ENCODE assay signal across 38 cellular contexts in the genomic region with DNA sequence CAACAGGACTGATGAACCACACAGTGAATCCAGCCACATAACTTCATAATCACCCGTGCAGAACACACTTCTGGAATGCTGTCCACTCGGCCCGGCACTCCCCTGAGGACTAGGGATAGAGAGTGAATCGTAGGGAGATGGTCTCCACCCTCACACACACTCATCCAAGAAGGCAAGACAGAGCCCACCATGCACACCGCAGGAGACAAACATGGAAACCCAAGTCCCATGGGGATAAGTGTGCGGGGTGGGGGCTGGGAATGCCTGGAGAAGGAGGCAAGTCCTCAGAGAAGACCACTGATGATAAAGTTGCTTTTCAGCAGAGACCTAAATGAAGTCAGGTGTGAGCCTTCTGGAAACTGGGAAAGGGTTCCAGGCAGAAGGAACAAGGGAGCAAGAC.
"Had no signal": no experiment of that assay in that cellular context is flagged by ENCODE, and none has a peak within 500 bp of the region (broad histone marks: within the 10 kb centered on the region; RNA-seq: fewer than 3 reads in every experiment).

No MANE protein-coding gene starts in this region.

- H3K36me3 ChIP-seq: adrenal gland, ascending aorta, brain microvascular endothelial cell, breast epithelium, cardiac muscle cell had no signal

- H3K4me1 Mint-ChIP-seq: activated naive CD4-positive, alpha-beta T cell treated with anti-CD3 and anti-CD28 coated beads, Interleukin-2, amount 10 ng/mL, durations not matched to agents 7 days and 5 days; activated naive CD4-positive, alpha-beta T cell treated with anti-CD3 and anti-CD28 coated beads, Interleukin-2, amount 50 U/mL, for 24 hours; activated naive CD8-positive, alpha-beta T cell treated with anti-CD3 and anti-CD28 coated beads for 36 hours; activated naive CD8-positive, alpha-beta T cell treated with anti-CD3 and anti-CD28 coated beads, Interleukin-2, amount 10 ng/mL, durations not matched to agents 7 days and 5 days; activated T-helper 17 cell treated with anti-CD3 and anti-CD28 coated beads, Interleukin-2, amount 50 U/mL, for 72 hours; central memory CD8-positive, alpha-beta T cell had no signal

- H3K9me3 ChIP-seq: adrenal gland, ascending aorta, body of pancreas, breast epithelium had no signal

- H3K9me3 Mint-ChIP-seq: activated naive CD4-positive, alpha-beta T cell treated with anti-CD3 and anti-CD28 coated beads for 36 hours; activated naive CD4-positive, alpha-beta T cell treated with anti-CD3 and anti-CD28 coated beads, Interleukin-2, amount 10 ng/mL, durations not matched to agents 7 days and 5 days; activated naive CD4-positive, alpha-beta T cell treated with anti-CD3 and anti-CD28 coated beads, Interleukin-2, amount 50 U/mL, for 24 hours; activated naive CD4-positive, alpha-beta T cell treated with anti-CD3 and anti-CD28 coated beads, Interleukin-2, amount 50 U/mL, for 72 hours; activated naive CD8-positive, alpha-beta T cell treated with anti-CD3 and anti-CD28 coated beads for 36 hours; activated naive CD8-positive, alpha-beta T cell treated with anti-CD3 and anti-CD28 coated beads, Interleukin-2, amount 10 ng/mL, durations not matched to agents 7 days and 5 days; activated T-cell treated with anti-CD3 and anti-CD28 coated beads, Interleukin-2, amount 50 U/mL, for 24 hours; activated T-cell treated with anti-CD3 and anti-CD28 coated beads, Interleukin-2, amount 50 U/mL, for 4 hours; activated T-cell treated with anti-CD3 and anti-CD28 coated beads, Interleukin-2, amount 50 U/mL, for 72 hours; activated T-helper 1 cell treated with anti-CD3 and anti-CD28 coated beads, Interleukin-12 subunit alpha, Interleukin-12 subunit beta, Interleukin-2, Interleukin-4 antibody, amounts not matched to agents 30 ng/mL and 10 ng/mL and 1 ng/mL, durations not matched to agents 14 hours and 24 hours and 36 hours; activated T-helper 17 cell treated with anti-CD3 and anti-CD28 coated beads, Interleukin-2, amount 50 U/mL, for 72 hours; activated T-helper 2 cell treated with anti-CD3 and anti-CD28 coated beads, Interferon-gamma antibody, Interleukin-2, Interleukin-4, amounts not matched to agents 10 μg/mL and 5 μg/mL and 100 μg/mL, durations not matched to agents 14 hours and 24 hours and 36 hours had no signal

- DNase-seq: activated effector memory CD4-positive, alpha-beta T cell treated with anti-CD3 and anti-CD28 coated beads, Interleukin-2, amount 50 U/mL, for 16 hours; activated effector memory CD4-positive, alpha-beta T cell treated with Interleukin-2 at 50 U/mL for 16 hours; activated gamma-delta T cell; activated gamma-delta T cell treated with Interleukin-2 at 50 U/mL for 16 hours; activated naive CD4-positive, alpha-beta T cell; activated naive CD4-positive, alpha-beta T cell treated with anti-CD3 and anti-CD28 coated beads for 36 hours; activated naive CD4-positive, alpha-beta T cell treated with anti-CD3 and anti-CD28 coated beads, Interleukin-2, amount 10 ng/mL, durations not matched to agents 7 days and 5 days; activated naive CD4-positive, alpha-beta T cell treated with anti-CD3 and anti-CD28 coated beads, Interleukin-2, amount 50 U/mL, for 16 hours; activated naive CD4-positive, alpha-beta T cell treated with Interleukin-2 at 50 U/mL for 16 hours; activated naive CD8-positive, alpha-beta T cell treated with anti-CD3 and anti-CD28 coated beads for 36 hours; activated naive CD8-positive, alpha-beta T cell treated with anti-CD3 and anti-CD28 coated beads, Interleukin-2, amount 10 ng/mL, durations not matched to agents 7 days and 5 days; activated T-cell treated with anti-CD3 and anti-CD28 coated beads for 4 hours; activated T-cell treated with anti-CD3 and anti-CD28 coated beads, Interleukin-2, amount 50 U/mL, for 1 hour; activated T-cell treated with anti-CD3 and anti-CD28 coated beads, Interleukin-2, amount 50 U/mL, for 24 hours; activated T-cell treated with anti-CD3 and anti-CD28 coated beads, Interleukin-2, amount 50 U/mL, for 4 hours; activated T-cell treated with anti-CD3 and anti-CD28 coated beads, Interleukin-2, amount 50 U/mL, for 48 hours; activated T-cell treated with anti-CD3 and anti-CD28 coated beads, Interleukin-2, amount 50 U/mL, for 72 hours; adrenal gland; amniotic stem cell; amygdala; anterior cingulate cortex; aorta; body of pancreas; brain microvascular endothelial cell; caudate nucleus; central memory CD4-positive, alpha-beta T cell; cerebellar nuclear complex had no signal

- H3K4me3 ChIP-seq: adrenal gland, ascending aorta, body of pancreas, breast epithelium, cardiac muscle cell had no signal

- H3K27ac ChIP-seq: adrenal gland, ascending aorta, body of pancreas, brain microvascular endothelial cell, breast epithelium, cardiac muscle cell had no signal

- H3K36me3 Mint-ChIP-seq: activated naive CD4-positive, alpha-beta T cell treated with anti-CD3 and anti-CD28 coated beads, Interleukin-2, amount 10 ng/mL, durations not matched to agents 7 days and 5 days; activated naive CD4-positive, alpha-beta T cell treated with anti-CD3 and anti-CD28 coated beads, Interleukin-2, amount 50 U/mL, for 24 hours; activated naive CD4-positive, alpha-beta T cell treated with anti-CD3 and anti-CD28 coated beads, Interleukin-2, amount 50 U/mL, for 72 hours; activated naive CD8-positive, alpha-beta T cell treated with anti-CD3 and anti-CD28 coated beads for 36 hours; activated naive CD8-positive, alpha-beta T cell treated with anti-CD3 and anti-CD28 coated beads, Interleukin-2, amount 10 ng/mL, durations not matched to agents 7 days and 5 days; brain had no signal

- H3K27me3 Mint-ChIP-seq: activated naive CD4-positive, alpha-beta T cell treated with anti-CD3 and anti-CD28 coated beads, Interleukin-2, amount 10 ng/mL, durations not matched to agents 7 days and 5 days; activated naive CD4-positive, alpha-beta T cell treated with anti-CD3 and anti-CD28 coated beads, Interleukin-2, amount 50 U/mL, for 24 hours; activated naive CD8-positive, alpha-beta T cell; activated naive CD8-positive, alpha-beta T cell treated with anti-CD3 and anti-CD28 coated beads for 36 hours; activated naive CD8-positive, alpha-beta T cell treated with anti-CD3 and anti-CD28 coated beads, Interleukin-2, amount 10 ng/mL, durations not matched to agents 7 days and 5 days; activated T-cell treated with anti-CD3 and anti-CD28 coated beads, Interleukin-2, amount 50 U/mL, for 24 hours; activated T-helper 17 cell treated with anti-CD3 and anti-CD28 coated beads, Interleukin-2, amount 50 U/mL, for 72 hours; brain; central memory CD8-positive, alpha-beta T cell had no signal

- H3K4me1 ChIP-seq: adrenal gland, ascending aorta, body of pancreas, breast epithelium had no signal

- H3K27ac Mint-ChIP-seq: activated naive CD4-positive, alpha-beta T cell treated with anti-CD3 and anti-CD28 coated beads for 36 hours; activated naive CD4-positive, alpha-beta T cell treated with anti-CD3 and anti-CD28 coated beads, Interleukin-2, amount 10 ng/mL, durations not matched to agents 7 days and 5 days; activated naive CD4-positive, alpha-beta T cell treated with anti-CD3 and anti-CD28 coated beads, Interleukin-2, amount 50 U/mL, for 24 hours; activated naive CD4-positive, alpha-beta T cell treated with anti-CD3 and anti-CD28 coated beads, Interleukin-2, amount 50 U/mL, for 72 hours; activated naive CD8-positive, alpha-beta T cell; activated naive CD8-positive, alpha-beta T cell treated with anti-CD3 and anti-CD28 coated beads for 36 hours; activated naive CD8-positive, alpha-beta T cell treated with anti-CD3 and anti-CD28 coated beads, Interleukin-2, amount 10 ng/mL, durations not matched to agents 7 days and 5 days; activated T-cell treated with anti-CD3 and anti-CD28 coated beads, Interleukin-2, amount 50 U/mL, for 24 hours; activated T-cell treated with anti-CD3 and anti-CD28 coated beads, Interleukin-2, amount 50 U/mL, for 72 hours; activated T-helper 1 cell treated with anti-CD3 and anti-CD28 coated beads, Interleukin-12 subunit alpha, Interleukin-12 subunit beta, Interleukin-2, Interleukin-4 antibody, amounts not matched to agents 30 ng/mL and 10 ng/mL and 1 ng/mL, durations not matched to agents 14 hours and 24 hours and 36 hours; activated T-helper 17 cell treated with anti-CD3 and anti-CD28 coated beads, Interleukin-2, amount 50 U/mL, for 72 hours; activated T-helper 2 cell treated with anti-CD3 and anti-CD28 coated beads, Interferon-gamma antibody, Interleukin-2, Interleukin-4, amounts not matched to agents 10 μg/mL and 5 μg/mL and 100 μg/mL, durations not matched to agents 14 hours and 24 hours and 36 hours; brain had no signal

- ATAC-seq: activated naive CD4-positive, alpha-beta T cell treated with anti-CD3 and anti-CD28 coated beads, Interleukin-2, amount 50 U/mL, for 72 hours; activated T-cell treated with anti-CD3 and anti-CD28 coated beads, Interleukin-2, amount 50 U/mL, for 4 hours; activated T-cell treated with anti-CD3 and anti-CD28 coated beads, Interleukin-2, amount 50 U/mL, for 72 hours; activated T-helper 17 cell treated with anti-CD3 and anti-CD28 coated beads, Interleukin-2, amount 50 U/mL, for 72 hours; body of pancreas had no signal

- H3K4me3 Mint-ChIP-seq: activated naive CD4-positive, alpha-beta T cell treated with anti-CD3 and anti-CD28 coated beads for 36 hours; activated naive CD4-positive, alpha-beta T cell treated with anti-CD3 and anti-CD28 coated beads, Interleukin-2, amount 10 ng/mL, durations not matched to agents 7 days and 5 days; activated naive CD4-positive, alpha-beta T cell treated with anti-CD3 and anti-CD28 coated beads, Interleukin-2, amount 50 U/mL, for 24 hours; activated naive CD8-positive, alpha-beta T cell; activated naive CD8-positive, alpha-beta T cell treated with anti-CD3 and anti-CD28 coated beads for 36 hours; activated naive CD8-positive, alpha-beta T cell treated with anti-CD3 and anti-CD28 coated beads, Interleukin-2, amount 10 ng/mL, durations not matched to agents 7 days and 5 days; activated T-cell treated with anti-CD3 and anti-CD28 coated beads, Interleukin-2, amount 50 U/mL, for 24 hours; activated T-cell treated with anti-CD3 and anti-CD28 coated beads, Interleukin-2, amount 50 U/mL, for 4 hours; activated T-cell treated with anti-CD3 and anti-CD28 coated beads, Interleukin-2, amount 50 U/mL, for 72 hours; activated T-helper 1 cell treated with anti-CD3 and anti-CD28 coated beads, Interleukin-12 subunit alpha, Interleukin-12 subunit beta, Interleukin-2, Interleukin-4 antibody, amounts not matched to agents 30 ng/mL and 10 ng/mL and 1 ng/mL, durations not matched to agents 14 hours and 24 hours and 36 hours; activated T-helper 17 cell treated with anti-CD3 and anti-CD28 coated beads, Interleukin-2, amount 50 U/mL, for 72 hours; brain; central memory CD8-positive, alpha-beta T cell had no signal

- H3K27me3 ChIP-seq: adrenal gland, ascending aorta, body of pancreas, brain microvascular endothelial cell, breast epithelium, cardiac muscle cell had no signal
